In genomic region chr17:28750178-28751047, GRCh38 we compare ENCODE assay signal across 8 cellular contexts. TPM values are rescaled to one million over a fixed set of nuclear protein-coding genes. Genes with fewer than 3 reads are reported as not detected.
DNase-seq lines count a peak whose midpoint lies in the region; ATAC-seq and TF ChIP-seq lines count a peak whose summit lies in the region.

No MANE protein-coding gene starts in this region.

- TF ChIP-seq CTCF in AG09309 (IDR thresholded peaks at IDR 0.05; ENCODE audit: control insufficient read depth, insufficient read depth, low read depth, low read length, missing control alignments) (peak; percentile 100), choroid plexus epithelial cell (conservative IDR thresholded peaks at IDR 0.05; ENCODE audit: low read depth, low read length) (peak; percentile 100), left lung (IDR thresholded peaks at IDR 0.05) (peak; percentile 99 to 100)

- no peaks in the 10 kb centered on the region for H3K9me3 Mint-ChIP-seq in activated CD4-positive, alpha-beta T cell treated with anti-CD3 and anti-CD28 coated beads, Interleukin-2, amount 10 ng/mL, durations not matched to agents 24 days and 14 days

- H3K27ac Mint-ChIP-seq in activated CD4-positive, alpha-beta T cell treated with anti-CD3 and anti-CD28 coated beads, Interleukin-2, amount 10 ng/mL, durations not matched to agents 24 days and 14 days = peak overlapping the region; percentile 37

- H3K4me1 Mint-ChIP-seq in activated CD4-positive, alpha-beta T cell treated with anti-CD3 and anti-CD28 coated beads, Interleukin-2, amount 10 ng/mL, durations not matched to agents 24 days and 14 days = peaks cover 20% of the 10 kb centered on the region

- peaks cover 54% of the 10 kb centered on the region for H3K36me3 Mint-ChIP-seq in activated CD4-positive, alpha-beta T cell treated with anti-CD3 and anti-CD28 coated beads, Interleukin-2, amount 10 ng/mL, durations not matched to agents 24 days and 14 days (ENCODE audit: low read depth)

- H3K9me3 ChIP-seq in left lung = no peaks in the 10 kb centered on the region

- peak; percentile 67 for DNase-seq in AG09309 (ENCODE audit: low read depth)
- peak; percentile 94 for DNase-seq in NCI-H526 treated with DMSO at 0.1 percent for 48 hours (lab: John Stamatoyannopoulos, UW)
- peak; percentile 97 for DNase-seq in activated CD4-positive, alpha-beta T cell treated with anti-CD3 and anti-CD28 coated beads, Interleukin-2, amount 10 ng/mL, durations not matched to agents 24 days and 14 days
- DNase-seq in choroid plexus epithelial cell (ENCODE audit: low read depth) = peak; percentile 96
- DNase-seq in left lung = peak; percentile 92 to 95
- DNase-seq in stimulated activated CD4-positive, alpha-beta T cell treated with anti-CD3 and anti-CD28 coated beads, Interleukin-2, amount 100 ng/mL, for 48 hours = peak; percentile 87 to 90

- ATAC-seq in GM19023 (IDR thresholded peaks at IDR 0.05; ENCODE audit: unreplicated experiment) (peak; percentile 82), HG03442 (IDR thresholded peaks at IDR 0.05; ENCODE audit: unreplicated experiment) (peak; percentile 79), left lung (peak; percentile 71)

- peaks cover 0 to 9% of the 10 kb centered on the region in 2 donors for H3K27me3 ChIP-seq in left lung

- H3K4me3 ChIP-seq in AG09309 (ENCODE audit: control insufficient read depth, low read depth, low read length) (no peak overlapping the region), choroid plexus epithelial cell (ENCODE audit: low read depth, low read length) (no peak overlapping the region), left lung (no peak overlapping the region)

- H3K27ac ChIP-seq in left lung = no peak overlapping the region

- H3K27me3 Mint-ChIP-seq in activated CD4-positive, alpha-beta T cell treated with anti-CD3 and anti-CD28 coated beads, Interleukin-2, amount 10 ng/mL, durations not matched to agents 24 days and 14 days = no peaks in the 10 kb centered on the region

- peaks cover 0 to 38% of the 10 kb centered on the region in 2 donors for H3K36me3 ChIP-seq in left lung

- H3K4me1 ChIP-seq in left lung = peaks cover 35 to 50% of the 10 kb centered on the region in 2 donors

- intact Hi-C loops in activated CD4-positive, alpha-beta T cell treated with anti-CD3 and anti-CD28 coated beads, Interleukin-2, amount 10 ng/mL, durations not matched to agents 24 days and 14 days (cut with micrococcal nuclease) = loop anchor here (1.0 kb wide), 1 partner anchor 23 kb away; no protein-coding TSS in a partner anchor
- intact Hi-C loops in left lung (cut with DNase I) = no loop called here

- no peak overlapping the region for H3K4me3 Mint-ChIP-seq in activated CD4-positive, alpha-beta T cell treated with anti-CD3 and anti-CD28 coated beads, Interleukin-2, amount 10 ng/mL, durations not matched to agents 24 days and 14 days

RNA-seq across cellular contexts. Expression of gene TRAF4, which starts 6.6 kb away (rescaled TPM):
- total RNA-seq in activated CD4-positive, alpha-beta T cell treated with anti-CD3 and anti-CD28 coated beads, Interleukin-2, amount 10 ng/mL, durations not matched to agents 24 days and 14 days = 155 and 168 TPM in 2 replicates
- 10 to 100 TPM; 66.1 to 81.7 TPM for total RNA-seq in left lung

RNA-seq across cellular contexts. Expression of gene NEK8, which starts 21.8 kb away (rescaled TPM):
- 5.5 and 6.1 TPM in 2 replicates for total RNA-seq in activated CD4-positive, alpha-beta T cell treated with anti-CD3 and anti-CD28 coated beads, Interleukin-2, amount 10 ng/mL, durations not matched to agents 24 days and 14 days
- total RNA-seq in left lung = 1 to 10 TPM; 5.6 to 7.5 TPM

RNA-seq across cellular contexts. Expression of gene TLCD1, which starts 24.4 kb away (rescaled TPM):
- total RNA-seq in activated CD4-positive, alpha-beta T cell treated with anti-CD3 and anti-CD28 coated beads, Interleukin-2, amount 10 ng/mL, durations not matched to agents 24 days and 14 days = 12.5 and 16.8 TPM in 2 replicates
- 10 to 100 TPM; 18.4 to 20.7 TPM for total RNA-seq in left lung

RNA-seq across cellular contexts. Expression of gene RPL23A, which starts 30.6 kb away (rescaled TPM):
- 1,588 and 1,610 TPM in 2 replicates for total RNA-seq in activated CD4-positive, alpha-beta T cell treated with anti-CD3 and anti-CD28 coated beads, Interleukin-2, amount 10 ng/mL, durations not matched to agents 24 days and 14 days
- total RNA-seq in left lung = 1,000 to 10,000 TPM; 1,170 to 1,265 TPM

RNA-seq across cellular contexts. Expression of gene RAB34, which starts 32.7 kb away (rescaled TPM):
- 19.2 and 20.6 TPM in 2 replicates for total RNA-seq in activated CD4-positive, alpha-beta T cell treated with anti-CD3 and anti-CD28 coated beads, Interleukin-2, amount 10 ng/mL, durations not matched to agents 24 days and 14 days
- 10 to 100 TPM; 79.4 to 79.5 TPM for total RNA-seq in left lung
